In genomic region chr2:67397143-67397986, GRCh38 we compare ENCODE assay signal across 1 cellular context.
TF ChIP-seq lines count a peak whose summit lies in the region.

TSS of gene ETAA1 (plus strand) at chr2:67397333. CDS start at chr2:67397449, 116 bp downstream.

TF ChIP-seq in H1, 55 proteins besides CTCF, POLR2A, EP300 and RAD21:
- TF ChIP-seq TAF1 (IDR thresholded peaks at IDR 0.05; ENCODE audit: low read depth, low read length) (peak; percentile 97), PHF8 (conservative IDR thresholded peaks at IDR 0.05; ENCODE audit: low read depth, low read length) (peak; percentile 95), RXRA (IDR thresholded peaks at IDR 0.05; ENCODE audit: insufficient read depth, low read depth, low read length) (no peak), KDM4A (IDR thresholded peaks at IDR 0.05; ENCODE audit: low read depth, low read length, severe bottlenecking) (peak; percentile 82), HDAC2 (IDR thresholded peaks at IDR 0.05; ENCODE audit: borderline replicate concordance in 1 of 2, low read depth in 2 of 2, low read length in 2 of 2) (no peak), HDAC6 (IDR thresholded peaks at IDR 0.05; ENCODE audit: low read depth, low read length) (no peak), ATF3 (IDR thresholded peaks at IDR 0.05; ENCODE audit: insufficient read depth, low read depth, low read length) (no peak), TAF7 (optimal IDR thresholded peaks at IDR 0.05; ENCODE audit: borderline replicate concordance, low read depth, low read length) (peak; percentile 94), TCF12 (IDR thresholded peaks at IDR 0.05; ENCODE audit: low read depth, low read length) (no peak), BACH1 (IDR thresholded peaks at IDR 0.05; ENCODE audit: low read length) (no peak), CREB1 (IDR thresholded peaks at IDR 0.05) (no peak), RBBP5 (IDR thresholded peaks at IDR 0.05; ENCODE audit: borderline replicate concordance, low read depth, low read length) (peak; percentile 99), CBX5 (IDR thresholded peaks at IDR 0.05; ENCODE audit: low read depth, low read length) (no peak), SIX5 (IDR thresholded peaks at IDR 0.05; ENCODE audit: low read depth, low read length) (no peak), EZH2 (IDR thresholded peaks at IDR 0.05; ENCODE audit: low read depth, low read length, severe bottlenecking) (no peak), SUZ12 (IDR thresholded peaks at IDR 0.05; ENCODE audit: low read length) (no peak), CHD7 (IDR thresholded peaks at IDR 0.05; ENCODE audit: insufficient replicate concordance, low read length) (no peak), POLR2AphosphoS5 (IDR thresholded peaks at IDR 0.05; ENCODE audit: low read depth, low read length) (peak; percentile 77), CEBPB (IDR thresholded peaks at IDR 0.05; ENCODE audit: low read depth, low read length) (no peak), NRF1 (IDR thresholded peaks at IDR 0.05; ENCODE audit: low read depth, low read length) (no peak), ASH2L (IDR thresholded peaks at IDR 0.05; ENCODE audit: low read length) (peak; percentile 100), SP4 (IDR thresholded peaks at IDR 0.05; ENCODE audit: low read length) (no peak), YY1 (IDR thresholded peaks at IDR 0.05; ENCODE audit: low read depth, low read length) (peak; percentile 98), CHD1 (IDR thresholded peaks at IDR 0.05; ENCODE audit: low read depth, low read length) (no peak), SP2 (IDR thresholded peaks at IDR 0.05; ENCODE audit: low read length) (no peak), SIN3A (conservative IDR thresholded peaks at IDR 0.05 in 1 of 2, IDR thresholded peaks at IDR 0.05 in 1 of 2; ENCODE audit: low read depth in 1 of 2, low read length in 2 of 2) (peak in 1 of 2 experiments; percentile 53; a peak in 1 of 4 replicates), TEAD4 (IDR thresholded peaks at IDR 0.05; ENCODE audit: low read depth, low read length) (no peak), JUND (IDR thresholded peaks at IDR 0.05; ENCODE audit: low read length) (0 out of 2 replicates have a peak, but pooled peaks have one; percentile 28), RNF2 (IDR thresholded peaks at IDR 0.05; ENCODE audit: borderline replicate concordance, low read depth, low read length, missing control alignments, poor library complexity, severe bottlenecking) (no peak), JUN (IDR thresholded peaks at IDR 0.05; ENCODE audit: low read depth, low read length) (no peak), SAP30 (IDR thresholded peaks at IDR 0.05; ENCODE audit: insufficient read depth, insufficient replicate concordance, low read length) (no peak), RFX5 (IDR thresholded peaks at IDR 0.05; ENCODE audit: borderline replicate concordance, low read depth, low read length) (no peak), ATF2 (IDR thresholded peaks at IDR 0.05; ENCODE audit: low read length) (no peak), E2F6 (IDR thresholded peaks at IDR 0.05) (peak; percentile 23; the same call in 1 of the 2 replicates), BRCA1 (IDR thresholded peaks at IDR 0.05; ENCODE audit: low read depth, low read length) (no peak), GABPA (IDR thresholded peaks at IDR 0.05; ENCODE audit: borderline replicate concordance, insufficient read depth, low read length) (no peak), TBP (IDR thresholded peaks at IDR 0.05; ENCODE audit: low read depth, low read length) (peak; percentile 91), MAX (IDR thresholded peaks at IDR 0.05) (0 out of 2 replicates have a peak, but pooled peaks have one; percentile 38), KDM5A (IDR thresholded peaks at IDR 0.05; ENCODE audit: low read length) (peak; percentile 83)
